ENCODE assay signal across 8 cellular contexts in genomic region chr4:151099976-151100417, GRCh38. TPM values are rescaled to one million over a fixed set of nuclear protein-coding genes. Genes with fewer than 3 reads are reported as not detected.
DNase-seq lines count a peak whose midpoint lies in the region; ATAC-seq and TF ChIP-seq lines count a peak whose summit lies in the region.

No MANE protein-coding gene starts in this region.

- H3K9ac ChIP-seq in SU-DHL-6 (ENCODE audit: low read length) = peak overlapping the region; percentile 98

- peaks cover 45% of the 10 kb centered on the region for H3K36me3 Mint-ChIP-seq in nephron (ENCODE audit: low read depth)

- H3K4me2 ChIP-seq in SU-DHL-6 (ENCODE audit: low read depth, low read length, poor library complexity, severe bottlenecking) = peak overlapping the region; percentile 96

- H3K4me1 ChIP-seq in esophagus muscularis mucosa = peaks cover 21 to 45% (median 34%) of the 10 kb centered on the region in 4 donors

- H2AFZ ChIP-seq in SU-DHL-6 (ENCODE audit: low read depth, low read length, severe bottlenecking) = no peak overlapping the region

- DNase-seq in AG20443 (ENCODE audit: low spot score) = peak; percentile 48
- no peak for DNase-seq in esophagus muscularis mucosa (ENCODE audit: extremely low spot score)
- no peak for DNase-seq in NCI-H2196 (lab: John Stamatoyannopoulos, UW; ENCODE audit: unreplicated experiment)

- no peaks in the 10 kb centered on the region for H3K27me3 Mint-ChIP-seq in nephron (ENCODE audit: low read depth)

- intact Hi-C loops in esophagus muscularis mucosa (cut with DNase I) = loop anchor here (10.0 kb wide), 2 partner anchors 1435 to 1685 kb away; partner anchors contain the start of gene FBXW7

- peak overlapping the region; percentile 72 for H3K27ac ChIP-seq in SU-DHL-6 (ENCODE audit: low read depth, low read length)
- H3K27ac ChIP-seq in esophagus muscularis mucosa (replicated peaks in 1 of 4) = peak overlapping the region; percentile 89 to 92 (median 91)

- peaks cover 31% of the 10 kb centered on the region for H3K4me1 Mint-ChIP-seq in nephron

- peak overlapping the region; percentile 97 to 99 (median 98) for H3K4me3 Mint-ChIP-seq in nephron

- peaks cover 43% of the 10 kb centered on the region for H3F3A ChIP-seq in SU-DHL-6 (ENCODE audit: insufficient read depth)

- H3K27ac Mint-ChIP-seq in nephron = peak overlapping the region; percentile 99

- H3K9me3 ChIP-seq in SU-DHL-6 (ENCODE audit: insufficient read depth, low read length) (no peaks in the 10 kb centered on the region), esophagus muscularis mucosa (no peaks in the 10 kb centered on the region)

- TF ChIP-seq EP300 in esophagus muscularis mucosa (IDR thresholded peaks at IDR 0.05) = no peak

- peak overlapping the region; percentile 76 for H3K4me3 ChIP-seq in SU-DHL-6 (ENCODE audit: insufficient read depth, low read length, poor library complexity, severe bottlenecking)
- H3K4me3 ChIP-seq in esophagus muscularis mucosa = peak overlapping the region; percentile 72 to 90 (median 77)

- peaks cover 34% of the 10 kb centered on the region for H4K20me1 ChIP-seq in SU-DHL-6 (ENCODE audit: low read depth, low read length)

- peaks cover 50% of the 10 kb centered on the region for H3K36me3 ChIP-seq in SU-DHL-6 (ENCODE audit: low read length)
- peaks cover 27 to 47% (median 39%) of the 10 kb centered on the region in 4 donors for H3K36me3 ChIP-seq in esophagus muscularis mucosa

- ATAC-seq in GM19455 (IDR thresholded peaks at IDR 0.05; ENCODE audit: unreplicated experiment) (peak; percentile 12), HG03139 (IDR thresholded peaks at IDR 0.05; ENCODE audit: unreplicated experiment) (no peak), GM18868 (IDR thresholded peaks at IDR 0.05; ENCODE audit: unreplicated experiment) (no peak)

- H3K27me3 ChIP-seq in SU-DHL-6 (ENCODE audit: low read length) (no peaks in the 10 kb centered on the region), esophagus muscularis mucosa (no peaks in the 10 kb centered on the region)

- WGBS in esophagus muscularis mucosa = 0% methylated on average over 13 of the region's 13 CpGs

- H3K9me2 ChIP-seq in SU-DHL-6 (replicated peaks; ENCODE audit: insufficient read depth, low read length) = no peaks in the 10 kb centered on the region

- TF ChIP-seq CTCF in SU-DHL-6 (IDR thresholded peaks at IDR 0.05; ENCODE audit: insufficient read depth, low read length, poor library complexity, severe bottlenecking) (no peak), esophagus muscularis mucosa (IDR thresholded peaks at IDR 0.05) (no peak), nephron (IDR thresholded peaks at IDR 0.05; ENCODE audit: unreplicated experiment in 3 of 3) (no peak)

- no peak for TF ChIP-seq POLR2A in esophagus muscularis mucosa (IDR thresholded peaks at IDR 0.05; ENCODE audit: low read depth)

- H3K79me2 ChIP-seq in SU-DHL-6 (ENCODE audit: insufficient read depth, low read length) = peaks cover 44% of the 10 kb centered on the region

- no peaks in the 10 kb centered on the region for H3K9me3 Mint-ChIP-seq in nephron

RNA-seq across cellular contexts. Expression of gene RPS3A, which starts 0.6 kb away (rescaled TPM):
- total RNA-seq in esophagus muscularis mucosa = 1,000 to 10,000 TPM; 1,272 to 4,454 (median 2,978) TPM
